7 cellular contexts compared by ENCODE assay signal in genomic region chr11:120929664-120930154, GRCh38.
DNase-seq lines count a peak whose midpoint lies in the region; ATAC-seq and TF ChIP-seq lines count a peak whose summit lies in the region.

No MANE protein-coding gene starts in this region.

- no peaks in the 10 kb centered on the region for H3K4me1 Mint-ChIP-seq in chondrocyte (ENCODE audit: low read depth)

- H3K4me1 ChIP-seq in mesenchymal stem cell (ENCODE audit: control insufficient read depth, insufficient read depth, low read depth, low read length) = no peaks in the 10 kb centered on the region
- no peaks in the 10 kb centered on the region for H3K4me1 ChIP-seq in tibial nerve

- H4K91ac ChIP-seq in mesenchymal stem cell (ENCODE audit: low read length) = no peak overlapping the region

- H3K79me1 ChIP-seq in mesenchymal stem cell (replicated peaks; ENCODE audit: low read length, poor library complexity, severe bottlenecking) = no peaks in the 10 kb centered on the region

- no peak overlapping the region for H2BK120ac ChIP-seq in mesenchymal stem cell (ENCODE audit: low read depth, low read length)

- H3F3A ChIP-seq in SU-DHL-6 (ENCODE audit: insufficient read depth) = no peaks in the 10 kb centered on the region

- DNase-seq in GM12864 (ENCODE audit: low read depth) (no peak), Kasumi-1 (lab: John Stamatoyannopoulos, UW) (peak; percentile 15 to 29), chondrocyte (ENCODE audit: low spot score) (no peak), mesenchymal stem cell (peak; percentile 55), tibial nerve (ENCODE audit: low spot score in 2 of 2) (no peak)

- peaks cover 4% of the 10 kb centered on the region for H3K27me3 Mint-ChIP-seq in chondrocyte (ENCODE audit: low read depth)

- H2BK5ac ChIP-seq in mesenchymal stem cell (ENCODE audit: low read depth, low read length, poor library complexity, severe bottlenecking) = no peak overlapping the region

- TF ChIP-seq EP300 in tibial nerve (IDR thresholded peaks at IDR 0.05) = no peak

- no peak overlapping the region for H3K23ac ChIP-seq in mesenchymal stem cell (ENCODE audit: low read length in 2 of 2)

- H4K20me1 ChIP-seq in SU-DHL-6 (ENCODE audit: low read depth, low read length) = no peaks in the 10 kb centered on the region

- H4K8ac ChIP-seq in mesenchymal stem cell (ENCODE audit: low read length) = no peak overlapping the region

- no peak for ATAC-seq in HG03135 (IDR thresholded peaks at IDR 0.05; ENCODE audit: unreplicated experiment)

- no peak overlapping the region for H3K14ac ChIP-seq in mesenchymal stem cell (ENCODE audit: low read length in 2 of 2)

- no peak for TF ChIP-seq POLR2A in tibial nerve (IDR thresholded peaks at IDR 0.05)

- H3K18ac ChIP-seq in mesenchymal stem cell (ENCODE audit: low read depth in 1 of 2, low read length in 2 of 2) = no peak overlapping the region

- TF ChIP-seq CTCF in GM12864 (IDR thresholded peaks at IDR 0.05; ENCODE audit: low read depth, low read length, missing control alignments) (peak; percentile 86), SU-DHL-6 (IDR thresholded peaks at IDR 0.05; ENCODE audit: insufficient read depth, low read length, poor library complexity, severe bottlenecking) (peak; percentile 73), chondrocyte (IDR thresholded peaks at IDR 0.05) (peak; percentile 75), tibial nerve (IDR thresholded peaks at IDR 0.05) (peak in 4 of 5 experiments; percentile 21 to 50 (median 31))

- no peak overlapping the region for H2BK12ac ChIP-seq in mesenchymal stem cell (ENCODE audit: low read length in 2 of 2)

- no peak overlapping the region for H2AK5ac ChIP-seq in mesenchymal stem cell (ENCODE audit: low read length, severe bottlenecking)

- no peak overlapping the region for H3K27ac Mint-ChIP-seq in chondrocyte (ENCODE audit: unreplicated experiment)

- WGBS in mesenchymal stem cell = 26% methylated on average over 12 of the region's 13 CpGs
- 30 to 42% methylated on average over 11 to 12 of the region's 13 CpGs for WGBS in tibial nerve, 2 donors

- no peak overlapping the region for H3K4ac ChIP-seq in mesenchymal stem cell (ENCODE audit: low read depth in 1 of 2, low read length in 2 of 2)

- H3K9ac ChIP-seq in SU-DHL-6 (ENCODE audit: low read length) = no peak overlapping the region
- no peak overlapping the region for H3K9ac ChIP-seq in mesenchymal stem cell (ENCODE audit: low read length)

- H3K36me3 ChIP-seq in SU-DHL-6 (ENCODE audit: low read length) = no peaks in the 10 kb centered on the region
- no peaks in the 10 kb centered on the region for H3K36me3 ChIP-seq in mesenchymal stem cell (ENCODE audit: control insufficient read depth in 1 of 2, insufficient read depth in 2 of 2, low read depth in 1 of 2, low read length in 2 of 2)
- no peaks in the 10 kb centered on the region for H3K36me3 ChIP-seq in tibial nerve

- H3K4me3 ChIP-seq in GM12864 (ENCODE audit: low read depth, low read length) (no peak overlapping the region), SU-DHL-6 (ENCODE audit: insufficient read depth, low read length, poor library complexity, severe bottlenecking) (no peak overlapping the region), mesenchymal stem cell (ENCODE audit: insufficient read depth in 1 of 2, low read depth in 1 of 2, low read length in 2 of 2) (no peak overlapping the region), tibial nerve (no peak overlapping the region)

- H3K79me2 ChIP-seq in SU-DHL-6 (ENCODE audit: insufficient read depth, low read length) = no peaks in the 10 kb centered on the region

- no peaks in the 10 kb centered on the region for H3K9me2 ChIP-seq in SU-DHL-6 (replicated peaks; ENCODE audit: insufficient read depth, low read length)

- H3K36me3 Mint-ChIP-seq in chondrocyte (ENCODE audit: low read depth) = no peaks in the 10 kb centered on the region

- peaks cover 4% of the 10 kb centered on the region for H3K9me3 Mint-ChIP-seq in chondrocyte (ENCODE audit: low read depth)

- H3K4me3 Mint-ChIP-seq in chondrocyte (ENCODE audit: unreplicated experiment) = no peak overlapping the region

- H2AFZ ChIP-seq in SU-DHL-6 (ENCODE audit: low read depth, low read length, severe bottlenecking) (no peak overlapping the region), mesenchymal stem cell (ENCODE audit: low read depth, low read length) (no peak overlapping the region)

- H3K9me3 ChIP-seq in SU-DHL-6 (ENCODE audit: insufficient read depth, low read length) (no peaks in the 10 kb centered on the region), mesenchymal stem cell (ENCODE audit: control insufficient read depth, low read length) (no peaks in the 10 kb centered on the region), tibial nerve (no peaks in the 10 kb centered on the region)

- H3K4me2 ChIP-seq in SU-DHL-6 (ENCODE audit: low read depth, low read length, poor library complexity, severe bottlenecking) (no peak overlapping the region), mesenchymal stem cell (ENCODE audit: low read length, poor library complexity, severe bottlenecking) (no peak overlapping the region)

- no peak overlapping the region for H2BK15ac ChIP-seq in mesenchymal stem cell (ENCODE audit: low read depth, poor library complexity, severe bottlenecking)

- H3K27ac ChIP-seq in SU-DHL-6 (ENCODE audit: low read depth, low read length) (no peak overlapping the region), mesenchymal stem cell (ENCODE audit: low read length, poor library complexity, severe bottlenecking) (no peak overlapping the region), tibial nerve (no peak overlapping the region)

- H3K27me3 ChIP-seq in SU-DHL-6 (ENCODE audit: low read length) = no peaks in the 10 kb centered on the region
- H3K27me3 ChIP-seq in mesenchymal stem cell (ENCODE audit: control insufficient read depth in 1 of 2, insufficient read depth in 1 of 2, low read length in 2 of 2) = peaks cover 10 to 27% of the 10 kb centered on the region in 2 experiments
- no peaks in the 10 kb centered on the region for H3K27me3 ChIP-seq in tibial nerve

Comparison
In these comparisons a context has a peak if more than half of its experiments do, and no peak if none do; other contexts are left out.
1. DNase-seq: peak in Kasumi-1 (2 of 2) and mesenchymal stem cell (single experiment); none in GM12864 (single experiment), chondrocyte (single experiment) and tibial nerve (0 of 2).
2. CTCF ChIP-seq: peak in every context shown above with its lines; median percentile 86 in GM12864; 75 in chondrocyte; 73 in SU-DHL-6; 31 in tibial nerve.